In genomic region chr14:67636361-67636919, GRCh38 we compare ENCODE assay signal across 11 cellular contexts. TPM values are rescaled to one million over a fixed set of nuclear protein-coding genes. Genes with fewer than 3 reads are reported as not detected.
A peak's percentile ranks its signal among the peaks of the same experiment; 100 is the strongest.
DNase-seq lines count a peak whose midpoint lies in the region; ATAC-seq and TF ChIP-seq lines count a peak whose summit lies in the region.
"Had no signal": no experiment of that assay in that cellular context is flagged by ENCODE, and none has a peak within 500 bp of the region (broad histone marks: within the 10 kb centered on the region; RNA-seq: fewer than 3 reads in every experiment).

No MANE protein-coding gene starts in this region.

- no peak overlapping the region for H3K4me3 ChIP-seq in CD8-positive, alpha-beta memory T cell (ENCODE audit: low read length)
- H3K4me3 ChIP-seq in GM23248 = no peak overlapping the region
- no peak overlapping the region for H3K4me3 ChIP-seq in OCI-LY7 (ENCODE audit: low read depth, low read length, poor library complexity, severe bottlenecking)
- H3K4me3 ChIP-seq: Peyer's patch, thoracic aorta had no signal

- H3F3A ChIP-seq in GM23248 (ENCODE audit: insufficient read depth) = no peaks in the 10 kb centered on the region

- H3K27me3 ChIP-seq in CD8-positive, alpha-beta memory T cell (ENCODE audit: insufficient read depth, low read length, poor library complexity, severe bottlenecking) = no peaks in the 10 kb centered on the region
- no peaks in the 10 kb centered on the region for H3K27me3 ChIP-seq in GM23248 (replicated peaks; ENCODE audit: insufficient read depth)
- H3K27me3 ChIP-seq: Peyer's patch had no signal

- H2AFZ ChIP-seq in GM23248 = peak overlapping the region; percentile 42
- H2AFZ ChIP-seq in OCI-LY7 (ENCODE audit: low read length) = no peak overlapping the region

- H3K36me3 Mint-ChIP-seq in CD8-positive, alpha-beta memory T cell = peaks cover 0 to 1% (median 0%) of the 10 kb centered on the region in 3 donors

- H3K27me3 Mint-ChIP-seq in CD8-positive, alpha-beta memory T cell = peaks cover 0 to 2% of the 10 kb centered on the region in 2 donors
- H3K27me3 Mint-ChIP-seq: CD4-positive, CD25-positive, alpha-beta regulatory T cell had no signal

- no peaks in the 10 kb centered on the region for H3K9me3 ChIP-seq in CD8-positive, alpha-beta memory T cell (ENCODE audit: low read length)
- H3K9me3 ChIP-seq in GM23248 (ENCODE audit: low read depth) = no peaks in the 10 kb centered on the region
- no peaks in the 10 kb centered on the region for H3K9me3 ChIP-seq in OCI-LY7 (ENCODE audit: low read length)
- H3K9me3 ChIP-seq: Peyer's patch, thoracic aorta had no signal

- no peak overlapping the region for H3K4me3 Mint-ChIP-seq in CD8-positive, alpha-beta memory T cell
- H3K4me3 Mint-ChIP-seq: CD4-positive, CD25-positive, alpha-beta regulatory T cell had no signal

- no peaks in the 10 kb centered on the region for H3K9me3 Mint-ChIP-seq in CD8-positive, alpha-beta memory T cell
- H3K9me3 Mint-ChIP-seq: CD4-positive, CD25-positive, alpha-beta regulatory T cell had no signal

- H3K4me1 ChIP-seq in CD8-positive, alpha-beta memory T cell (ENCODE audit: insufficient read depth, low read length) = no peaks in the 10 kb centered on the region
- H3K4me1 ChIP-seq in GM23248 (ENCODE audit: insufficient read depth) = peaks cover 6% of the 10 kb centered on the region; the same call in 1 of the 2 replicates
- no peaks in the 10 kb centered on the region for H3K4me1 ChIP-seq in OCI-LY7 (ENCODE audit: insufficient read depth, low read length, poor library complexity, severe bottlenecking)
- H3K4me1 ChIP-seq: Peyer's patch had no signal

- no peak overlapping the region for H3K9ac ChIP-seq in GM23248

- ATAC-seq in left ventricle myocardium superior = peak; percentile 97

- H3K36me3 ChIP-seq in CD8-positive, alpha-beta memory T cell (ENCODE audit: insufficient read depth, low read length) = no peaks in the 10 kb centered on the region
- H3K36me3 ChIP-seq in GM23248 (ENCODE audit: low read depth) (no peaks in the 10 kb centered on the region), OCI-LY7 (ENCODE audit: insufficient read depth, low read length) (no peaks in the 10 kb centered on the region)
- H3K36me3 ChIP-seq: Peyer's patch, thoracic aorta had no signal

- no peaks in the 10 kb centered on the region for H4K20me1 ChIP-seq in GM23248 (ENCODE audit: insufficient read depth)
- no peaks in the 10 kb centered on the region for H4K20me1 ChIP-seq in OCI-LY7 (ENCODE audit: insufficient read depth, low read length)

- TF ChIP-seq CTCF in OCI-LY7 (conservative IDR thresholded peaks at IDR 0.05; ENCODE audit: low read length) = no peak

- in situ Hi-C loops in GM23248 (cut with MboI) = no loop called here

- intact Hi-C loops in OCI-LY7 (cut with micrococcal nuclease; ENCODE audit: unreplicated experiment) = no loop called here
- intact Hi-C loops in left ventricle myocardium superior (cut with micrococcal nuclease) = no loop called here

- BruUV-seq in OCI-LY7 (replicated peaks; lab: Mats Ljungman, UMichigan) = no TSS peak

- H3K4me2 ChIP-seq in GM23248 (ENCODE audit: unreplicated experiment) = no peak overlapping the region
- H3K4me2 ChIP-seq in OCI-LY7 (ENCODE audit: low read length) = no peak overlapping the region

- H3K4me1 Mint-ChIP-seq in CD8-positive, alpha-beta memory T cell = no peaks in the 10 kb centered on the region
- H3K4me1 Mint-ChIP-seq: CD4-positive, CD25-positive, alpha-beta regulatory T cell had no signal

- H3K79me2 ChIP-seq in GM23248 (ENCODE audit: insufficient read depth) = no peaks in the 10 kb centered on the region
- H3K79me2 ChIP-seq in OCI-LY7 (ENCODE audit: insufficient read depth, low read depth, low read length) = no peaks in the 10 kb centered on the region

- no peak overlapping the region for H3K27ac Mint-ChIP-seq in CD8-positive, alpha-beta memory T cell
- H3K27ac Mint-ChIP-seq: CD4-positive, CD25-positive, alpha-beta regulatory T cell had no signal

- 70 to 79% methylated on average over 3 of the region's 3 CpGs for WGBS in GM23248 (ENCODE audit: low coverage in 1 of 2, low lambda C conversion rate in 2 of 2, missing lambda C conversion rate in 2 of 2), 2 experiments

- no peak for DNase-seq in CD8-positive, alpha-beta memory T cell
- peak; percentile 55 for DNase-seq in GM23248
- DNase-seq in OCI-LY7 (ENCODE audit: low spot score) = peak; percentile 15
- no peak for DNase-seq in left ventricle myocardium superior
- DNase-seq in NCI-H748 (lab: John Stamatoyannopoulos, UW; ENCODE audit: unreplicated experiment) = no peak
- no peak for DNase-seq in activated CD4-positive, CD25-positive, alpha-beta regulatory T cell treated with anti-CD3 and anti-CD28 coated beads, Interleukin-2, amount 50 U/mL, for 72 hours
- DNase-seq in NOMO-1 (lab: John Stamatoyannopoulos, UW; ENCODE audit: unreplicated experiment in 2 of 2) = no peak
- DNase-seq in islet precursor cell = no peak
- DNase-seq: CD4-positive, CD25-positive, alpha-beta regulatory T cell had no signal

- POLR2A ChIA-PET in CD8-positive, alpha-beta memory T cell (lab: Charles Lee) = no interaction called here
- POLR2A ChIA-PET in OCI-LY7 (lab: Charles Lee) = interaction anchor here (1.1 kb wide), 1 partner anchor 11 kb away, joined by 3 read pairs; no protein-coding TSS in a partner anchor

- no peaks in the 10 kb centered on the region for H3K9me2 ChIP-seq in GM23248 (ENCODE audit: insufficient read depth)
- no peaks in the 10 kb centered on the region for H3K9me2 ChIP-seq in OCI-LY7 (ENCODE audit: insufficient read depth, low read length)

- H3K27ac ChIP-seq in CD8-positive, alpha-beta memory T cell (ENCODE audit: low read depth, low read length) = peak overlapping the region; percentile 35
- H3K27ac ChIP-seq in GM23248 (peak overlapping the region; percentile 38), OCI-LY7 (ENCODE audit: low read depth, low read length, poor library complexity, severe bottlenecking) (no peak overlapping the region)
- H3K27ac ChIP-seq: thoracic aorta had no signal

- CTCF ChIA-PET in CD8-positive, alpha-beta memory T cell (lab: Charles Lee) = no interaction called here
- CTCF ChIA-PET in OCI-LY7 (lab: Charles Lee; ENCODE audit: unreplicated experiment) = no interaction called here

RNA-seq across cellular contexts. Expression of gene ARG2, which starts 16.7 kb away (rescaled TPM):
- 1 to 10 TPM; 2.3 to 2.8 TPM for total RNA-seq in CD8-positive, alpha-beta memory T cell
- polyA plus RNA-seq in CD8-positive, alpha-beta memory T cell = 1.2 TPM
- 6.3 and 8.2 TPM in 2 replicates for total RNA-seq in GM23248 (2014; rRNA removed; shearing (Covaris generic))
- 5.6 and 5.8 TPM in 2 replicates for polyA plus RNA-seq in GM23248 (2016; fragmentation: Nextera tagmentation; extraction: Ambion mirVana)
- 2.9 and 4.2 TPM in 2 replicates for total RNA-seq in OCI-LY7 (2014; rRNA removed; shearing (Covaris generic))
- total RNA-seq in OCI-LY7 (2022) (2.0 and 3.4 TPM in 2 replicates), left ventricle myocardium superior (0.99 TPM)

RNA-seq across cellular contexts. Expression of gene PIGH, which starts 36.4 kb away (rescaled TPM):
- total RNA-seq in CD8-positive, alpha-beta memory T cell = 10 to 100 TPM; 24.2 to 26.1 TPM
- polyA plus RNA-seq in CD8-positive, alpha-beta memory T cell = 39.3 TPM
- 10.8 and 27.6 TPM in 2 replicates for total RNA-seq in GM23248 (2014; rRNA removed; shearing (Covaris generic))
- polyA plus RNA-seq in GM23248 (2016; fragmentation: Nextera tagmentation; extraction: Ambion mirVana) = 22.4 and 23.4 TPM in 2 replicates
- total RNA-seq in OCI-LY7 (2014; rRNA removed; shearing (Covaris generic)) = 19.7 and 23.0 TPM in 2 replicates
- 12.0 and 15.5 TPM in 2 replicates for total RNA-seq in OCI-LY7 (2022)
- total RNA-seq in left ventricle myocardium superior = 11.2 TPM

RNA-seq across cellular contexts. Expression of gene VTI1B, which starts 38.0 kb away (rescaled TPM):
- 10 to 100 TPM; 93.7 to 94.4 TPM for total RNA-seq in CD8-positive, alpha-beta memory T cell
- polyA plus RNA-seq in CD8-positive, alpha-beta memory T cell = 81.4 TPM
- 61.5 and 64.2 TPM in 2 replicates for total RNA-seq in GM23248 (2014; rRNA removed; shearing (Covaris generic))
- polyA plus RNA-seq in GM23248 (2016; fragmentation: Nextera tagmentation; extraction: Ambion mirVana) = 192 and 207 TPM in 2 replicates
- 41.5 and 50.5 TPM in 2 replicates for total RNA-seq in OCI-LY7 (2014; rRNA removed; shearing (Covaris generic))
- total RNA-seq in OCI-LY7 (2022) (80.2 and 93.3 TPM in 2 replicates), left ventricle myocardium superior (133 TPM)

RNA-seq across cellular contexts. Expression of gene RDH11, which starts 59.1 kb away (rescaled TPM):
- 10 to 100 TPM; 45.1 to 47.8 TPM for total RNA-seq in CD8-positive, alpha-beta memory T cell
- 73.4 TPM for polyA plus RNA-seq in CD8-positive, alpha-beta memory T cell
- total RNA-seq in GM23248 (2014; rRNA removed; shearing (Covaris generic)) = 59.1 and 59.4 TPM in 2 replicates
- polyA plus RNA-seq in GM23248 (2016; fragmentation: Nextera tagmentation; extraction: Ambion mirVana) = 56.7 and 57.5 TPM in 2 replicates
- total RNA-seq in OCI-LY7 (2014; rRNA removed; shearing (Covaris generic)) = 31.1 and 32.0 TPM in 2 replicates
- total RNA-seq in OCI-LY7 (2022) (33.6 and 37.7 TPM in 2 replicates), left ventricle myocardium superior (12.5 TPM)

Comparison
In these comparisons a context has a peak if more than half of its experiments do, and no peak if none do; other contexts are left out.
1. DNase-seq: peak in GM23248 (single experiment) and OCI-LY7 (single experiment); none in CD8-positive, alpha-beta memory T cell (0 of 5), left ventricle myocardium superior (single experiment), NCI-H748 (single experiment), activated CD4-positive, CD25-positive, alpha-beta regulatory T cell treated with anti-CD3 and anti-CD28 coated beads, Interleukin-2, amount 50 U/mL, for 72 hours (single experiment), NOMO-1 (0 of 2) and islet precursor cell (single experiment).